Comparison of ENCODE assay signal across 8 cellular contexts in genomic region chr5:38208782-38209378, GRCh38. TPM values are rescaled to one million over a fixed set of nuclear protein-coding genes. Genes with fewer than 3 reads are reported as not detected.
DNase-seq lines count a peak whose midpoint lies in the region; ATAC-seq and TF ChIP-seq lines count a peak whose summit lies in the region.

No MANE protein-coding gene starts in this region.

- no peaks in the 10 kb centered on the region for H3K9me3 ChIP-seq in IMR-90 (ENCODE audit: control insufficient read depth, insufficient read depth, low read length)

- no peak overlapping the region for H3K4me2 ChIP-seq in IMR-90 (ENCODE audit: low read depth, low read length)

- H3K4me3 ChIP-seq in IMR-90 (ENCODE audit: insufficient read depth, low read depth, low read length), result no peak overlapping the region

- POLR2A ChIA-PET in IMR-90 (lab: Charles Lee; ENCODE audit: unreplicated experiment), result no interaction called here

- no peak overlapping the region for H3K9ac ChIP-seq in IMR-90 (ENCODE audit: low read depth, low read length)

- H3K27ac ChIP-seq in IMR-90 (ENCODE audit: insufficient read depth, low read length), result no peak overlapping the region
- no peak overlapping the region for H3K27ac ChIP-seq in foreskin keratinocyte

- dilution Hi-C loops in IMR-90 (cut with HindIII; ENCODE audit: low sequenced_read_pairs, unreplicated experiment), result no loop called here

- no peak overlapping the region for H2AK5ac ChIP-seq in IMR-90 (ENCODE audit: low read depth, low read length)

- no peak overlapping the region for H2AK9ac ChIP-seq in IMR-90 (replicated peaks; ENCODE audit: low read depth, low read length, poor library complexity)

- H4K5ac ChIP-seq in IMR-90 (ENCODE audit: low read depth, low read length), result no peak overlapping the region

- H3K27me3 ChIP-seq in IMR-90 (ENCODE audit: control insufficient read depth, insufficient read depth, low read length) (no peaks in the 10 kb centered on the region; the same call in 1 of the 2 replicates), foreskin keratinocyte (peaks cover 28% of the 10 kb centered on the region)

- H2BK5ac ChIP-seq in IMR-90 (ENCODE audit: low read depth, low read length, poor library complexity, severe bottlenecking), result no peak overlapping the region

- ATAC-seq in IMR-90 (ENCODE audit: low read depth) (no peak), foreskin keratinocyte (peak; percentile 75), HG03442 (IDR thresholded peaks at IDR 0.05; ENCODE audit: unreplicated experiment) (no peak), HG03460 (IDR thresholded peaks at IDR 0.05; ENCODE audit: unreplicated experiment) (no peak)

- no peaks in the 10 kb centered on the region for H3K36me3 ChIP-seq in IMR-90 (ENCODE audit: control insufficient read depth, insufficient read depth, low read length)

- no peak overlapping the region for H3K14ac ChIP-seq in IMR-90 (replicated peaks; ENCODE audit: low read depth, low read length)

- DNase-seq in DMS53 treated with DMSO at 0.1 percent for 48 hours (lab: John Stamatoyannopoulos, UW; ENCODE audit: unreplicated experiment) (peak; percentile 13), IMR-90 (peak; percentile 31), RKO (ENCODE audit: low spot score) (peak; percentile 68), foreskin keratinocyte (peak; percentile 12 to 36), smooth muscle cell of the brain vasculature (ENCODE audit: low read depth, low spot score) (peak; percentile 31), DMS153 (lab: John Stamatoyannopoulos, UW) (no peak)

- TF ChIP-seq POLR2A in IMR-90 (IDR thresholded peaks at IDR 0.05; ENCODE audit: low read depth, low read length), result no peak

- intact Hi-C loops in IMR-90 (cut with micrococcal nuclease), result loop anchor here (2.0 to 5.0 kb wide), 2 partner anchors 602 to 1073 kb away; no protein-coding TSS in a partner anchor

- CTCF ChIA-PET in IMR-90 (lab: Yijun Ruan, JAX), result no interaction called here

- no peak overlapping the region for H4K8ac ChIP-seq in IMR-90 (ENCODE audit: low read depth in 2 of 2, low read length in 2 of 2)

- peak; percentile 41 for TF ChIP-seq CTCF in IMR-90 (conservative IDR thresholded peaks at IDR 0.05; ENCODE audit: low read depth, low read length)
- TF ChIP-seq CTCF in foreskin keratinocyte (conservative IDR thresholded peaks at IDR 0.05), result peak; percentile 77

- no peak overlapping the region for H3K23ac ChIP-seq in IMR-90 (ENCODE audit: low read depth, low read length)

- no peaks in the 10 kb centered on the region for H4K20me1 ChIP-seq in IMR-90 (ENCODE audit: insufficient read depth, low read length)

- no peak overlapping the region for H3K18ac ChIP-seq in IMR-90 (ENCODE audit: low read depth, low read length)

- no peak overlapping the region for H4K91ac ChIP-seq in IMR-90 (ENCODE audit: insufficient read depth, low read depth, low read length)

- H2AFZ ChIP-seq in IMR-90 (replicated peaks; ENCODE audit: low read length, poor library complexity), result no peak overlapping the region

- H2BK20ac ChIP-seq in IMR-90 (ENCODE audit: low read depth, low read length), result no peak overlapping the region

- peak; percentile 53 for TF ChIP-seq RAD21 in IMR-90 (IDR thresholded peaks at IDR 0.05; ENCODE audit: low read length)

- no peak overlapping the region for H2BK120ac ChIP-seq in IMR-90 (ENCODE audit: low read depth, low read length)

- in situ Hi-C loops in IMR-90 (cut with MboI; ENCODE audit: low sequenced_read_pairs), result no loop called here

- no TSS peak for BruUV-seq in IMR-90 (replicated peaks; lab: Mats Ljungman, UMichigan)

- no CpG with 5 or more reads among the region's 1 CpG for WGBS in IMR-90 (ENCODE audit: extremely low coverage in 2 of 2, insufficient read length in 1 of 2), 2 experiments

- no peak overlapping the region for H2BK15ac ChIP-seq in IMR-90 (ENCODE audit: low read depth, low read length)

- H3K4ac ChIP-seq in IMR-90 (ENCODE audit: low read depth, low read length), result no peak overlapping the region

- no peaks in the 10 kb centered on the region for H3K9me1 ChIP-seq in IMR-90 (ENCODE audit: insufficient read depth, low read length)

- H3K56ac ChIP-seq in IMR-90 (ENCODE audit: extremely low read depth, insufficient read depth, low read length), result no peak overlapping the region

- H3K79me1 ChIP-seq in IMR-90 (ENCODE audit: low read depth in 1 of 2, low read length in 2 of 2), result no peaks in the 10 kb centered on the region

- H3K4me1 ChIP-seq in IMR-90 (ENCODE audit: control insufficient read depth, insufficient read depth, low read length) (no peaks in the 10 kb centered on the region), foreskin keratinocyte (no peaks in the 10 kb centered on the region)

TF ChIP-seq in IMR-90, 13 proteins besides CTCF, POLR2A, EP300 and RAD21:
- TF ChIP-seq MAFK (IDR thresholded peaks at IDR 0.05; ENCODE audit: low read depth, low read length), result no peak
- no peak for TF ChIP-seq RFX5 (IDR thresholded peaks at IDR 0.05; ENCODE audit: low read depth, low read length)
- TF ChIP-seq SMC3 (IDR thresholded peaks at IDR 0.05; ENCODE audit: low read depth, low read length), result no peak
- TF ChIP-seq CHD1 (IDR thresholded peaks at IDR 0.05; ENCODE audit: low read depth, low read length), result no peak
- no peak for TF ChIP-seq MXI1 (IDR thresholded peaks at IDR 0.05; ENCODE audit: borderline replicate concordance, low read depth, low read length)
- no peak for TF ChIP-seq FOS (IDR thresholded peaks at IDR 0.05; ENCODE audit: low read depth, low read length)
- no peak for TF ChIP-seq RCOR1 (IDR thresholded peaks at IDR 0.05; ENCODE audit: insufficient replicate concordance, low read length)
- TF ChIP-seq BHLHE40 (IDR thresholded peaks at IDR 0.05; ENCODE audit: low read depth, low read length), result no peak
- TF ChIP-seq USF2 (IDR thresholded peaks at IDR 0.05; ENCODE audit: low read depth, low read length), result no peak
- no peak for TF ChIP-seq MAZ (IDR thresholded peaks at IDR 0.05; ENCODE audit: borderline replicate concordance, low read depth, low read length)
- no peak for TF ChIP-seq NFE2L2 (IDR thresholded peaks at IDR 0.05; ENCODE audit: low read depth, low read length)
- no peak for TF ChIP-seq ELK1 (IDR thresholded peaks at IDR 0.05; ENCODE audit: borderline replicate concordance, low read depth, low read length)
- no peak for TF ChIP-seq CEBPB (IDR thresholded peaks at IDR 0.05; ENCODE audit: low read depth, low read length)

RNA-seq across cellular contexts. Expression of gene EGFLAM, which starts 49.5 kb away (rescaled TPM):
- 1.1 TPM in 2 replicates for total RNA-seq in IMR-90 (2012; rRNA removed)
- polyA plus RNA-seq in IMR-90 (2012; rRNA removed), result 0.62 and 0.77 TPM in 2 replicates
- polyA plus RNA-seq in IMR-90 (2012; cell fraction: cytosol; rRNA removed), result 0.36 and 0.52 TPM in 2 replicates
- polyA plus RNA-seq in IMR-90 (2012; cell fraction: nucleus; rRNA removed; ENCODE audit: low replicate concordance), result 0.13 and 0.86 TPM in 2 replicates
- 0.63 TPM in 1 of 2 replicates, not detected in the other for total RNA-seq in foreskin keratinocyte
- polyA plus RNA-seq in foreskin keratinocyte, result 0.07 and 0.50 TPM in 2 replicates
